ENCODE assay signal across 1 cellular context in genomic region chr1:47235822-47236221, GRCh38.
TF ChIP-seq lines count a peak whose summit lies in the region.

No MANE protein-coding gene starts in this region.

TF ChIP-seq in endothelial cell of umbilical vein, 7 proteins besides CTCF, POLR2A, EP300 and RAD21:
- no peak for TF ChIP-seq MAX (IDR thresholded peaks at IDR 0.05; ENCODE audit: insufficient read depth, insufficient read length)
